Comparison of ENCODE assay signal across 25 cellular contexts in genomic region chr1:71464016-71464415, GRCh38.
A peak's percentile ranks its signal among the peaks of the same experiment; 100 is the strongest.
DNase-seq lines count a peak whose midpoint lies in the region; ATAC-seq, FAIRE-seq and TF ChIP-seq lines count a peak whose summit lies in the region.
"Had no signal": no experiment of that assay in that cellular context is flagged by ENCODE, and none has a peak within 500 bp of the region (broad histone marks: within the 10 kb centered on the region; RNA-seq: fewer than 3 reads in every experiment).

No MANE protein-coding gene starts in this region.

- H3K14ac ChIP-seq in H1 (ENCODE audit: insufficient read length) = no peak overlapping the region

- no peaks in the 10 kb centered on the region for H3K79me2 ChIP-seq in H1 (ENCODE audit: control insufficient read depth in 1 of 2, insufficient read depth in 2 of 2, low read length in 2 of 2)

- no peak overlapping the region for H2AFZ ChIP-seq in H1 (ENCODE audit: low read length)
- H2AFZ ChIP-seq: GM23338 had no signal

- DNase-seq in Right ventricle myocardium superior (no peak), heart left ventricle (no peak), M059J (ENCODE audit: low read depth) (peak; percentile 1), H1 (ENCODE audit: low read depth in 1 of 2, low spot score in 2 of 2) (no peak), psoas muscle (no peak)
- DNase-seq: activated CD4-positive, alpha-beta T cell treated with anti-CD3 and anti-CD28 coated beads, Interleukin-2, amount 50 U/mL, for 1 hour; activated CD8-positive, alpha-beta memory T cell treated with anti-CD3 and anti-CD28 coated beads, Interleukin-2, amount 50 U/mL, for 4 hours; CD4-positive, alpha-beta memory T cell; DMS153; effector CD8-positive, alpha-beta T cell; NCI-H2081 treated with DMSO at 0.1 percent for 48 hours; NCI-H446; stimulated activated CD4-positive, alpha-beta T cell treated with anti-CD3 and anti-CD28 coated beads, Interleukin-4, amount 100 ng/mL, for 24 hours; stimulated activated naive CD8-positive, alpha-beta T cell treated with anti-CD3 and anti-CD28 coated beads, Interleukin-15, Interleukin-2, amounts not matched to agents 100 U/mL and 50 U/mL, for 24 hours; tibial artery had no signal

- H3K56ac ChIP-seq in H1 (replicated peaks; ENCODE audit: insufficient read length, low read depth, low read length) = no peak overlapping the region

- H3K23me2 ChIP-seq in H1 (ENCODE audit: low read depth, low read length) = no peaks in the 10 kb centered on the region

- H4K91ac ChIP-seq in H1 (replicated peaks; ENCODE audit: insufficient read length, low read length) = no peak overlapping the region

- no peak overlapping the region for H3K23ac ChIP-seq in H1 (ENCODE audit: insufficient read length)

- no peaks in the 10 kb centered on the region for H3K27me3 ChIP-seq in heart left ventricle
- H3K27me3 ChIP-seq in H1 (replicated peaks in 1 of 4; ENCODE audit: control insufficient read depth in 3 of 4, extremely low read depth in 1 of 4, insufficient read depth in 3 of 4, low read length in 3 of 4) = peaks cover 0 to 2% (median under 1%) of the 10 kb centered on the region in 4 experiments; a peak in 2 of 7 replicates
- no peaks in the 10 kb centered on the region for H3K27me3 ChIP-seq in psoas muscle (ENCODE audit: insufficient read depth in 3 of 3, low read length in 2 of 3)
- H3K27me3 ChIP-seq: neutrophil, tibial artery had no signal

- 66 to 80% (median 75%) methylated on average over 1 of the region's 1 CpG for WGBS in heart left ventricle, 4 donors
- 92% methylated on average over 1 of the region's 1 CpG; no CpG with 5 or more reads in 1 of the 2 experiments for WGBS in H1 (ENCODE audit: extremely low coverage in 1 of 2, insufficient coverage in 1 of 2, insufficient read length in 1 of 2, insufficient replicate concordance in 2 of 2, low coverage in 1 of 2, low lambda C conversion rate in 2 of 2, missing lambda C conversion rate in 1 of 2), 2 experiments
- 92 to 95% (median 95%) methylated on average over 1 of the region's 1 CpG for WGBS in psoas muscle, 3 donors

- H2BK12ac ChIP-seq in H1 (ENCODE audit: low read depth, low read length) = 0 out of 2 replicates have a peak overlapping the region, but pooled peaks have one; percentile 28

- H3K4ac ChIP-seq in H1 (replicated peaks; ENCODE audit: insufficient read length, low read depth, low read length) = no peak overlapping the region

- CTCF ChIA-PET in H1 (lab: Charles Lee; ENCODE audit: partially characterized antibody) = interaction anchor here (0.9 kb wide), 1 partner anchor 43 kb away, joined by 3 read pairs; no protein-coding TSS in a partner anchor

- no peak overlapping the region for H3K18ac ChIP-seq in H1 (ENCODE audit: extremely low read depth, low read length)

- TF ChIP-seq EP300 in H1 (IDR thresholded peaks at IDR 0.05; ENCODE audit: borderline replicate concordance in 1 of 2, low read depth in 2 of 2, low read length in 2 of 2) = no peak

- H3K4me1 ChIP-seq in heart left ventricle = peaks cover 0 to 14% (median 2%) of the 10 kb centered on the region in 12 donors
- peaks cover 0 to 12% (median 6%) of the 10 kb centered on the region in 4 experiments; a peak in 4 of 7 replicates for H3K4me1 ChIP-seq in H1 (replicated peaks in 1 of 4; ENCODE audit: control insufficient read depth in 3 of 4, insufficient read depth in 4 of 4, low read length in 3 of 4)
- no peaks in the 10 kb centered on the region for H3K4me1 ChIP-seq in psoas muscle

- H4K20me1 ChIP-seq in H1 (replicated peaks in 1 of 2; ENCODE audit: control insufficient read depth in 1 of 2, insufficient read depth in 2 of 2, low read length in 2 of 2) = peaks cover 0 to 2% of the 10 kb centered on the region in 2 experiments

- H4K5ac ChIP-seq in H1 (ENCODE audit: insufficient read length, low read depth, low read length) = no peak overlapping the region

- no peak overlapping the region for H3K4me2 ChIP-seq in H1 (ENCODE audit: insufficient read depth in 1 of 2, low read depth in 2 of 2, low read length in 2 of 2)

- no peak overlapping the region for H2BK20ac ChIP-seq in H1 (ENCODE audit: low read length)

- H3K9me3 ChIP-seq in heart left ventricle (no peaks in the 10 kb centered on the region), H1 (ENCODE audit: insufficient read depth in 2 of 2, low read depth in 1 of 2, low read length in 1 of 2) (no peaks in the 10 kb centered on the region), psoas muscle (no peaks in the 10 kb centered on the region)
- H3K9me3 ChIP-seq: neutrophil, tibial artery had no signal

- ATAC-seq in Right ventricle myocardium superior (ENCODE audit: poor library complexity) (peak; percentile 14), heart left ventricle (no peak), GM19397 (IDR thresholded peaks at IDR 0.05; ENCODE audit: unreplicated experiment) (no peak), GM19452 (IDR thresholded peaks at IDR 0.05; ENCODE audit: unreplicated experiment) (no peak), psoas muscle (no peak), GM21723 (IDR thresholded peaks at IDR 0.05; ENCODE audit: unreplicated experiment) (no peak)
- ATAC-seq: GM23338; HepG2; stimulated activated naive CD8-positive, alpha-beta T cell treated with anti-CD3 and anti-CD28 coated beads, Interleukin-15, Interleukin-2, amounts not matched to agents 100 U/mL and 50 U/mL, for 24 hours had no signal

- H2AK5ac ChIP-seq in H1 (ENCODE audit: low read depth, low read length) = no peak overlapping the region

- TF ChIP-seq CTCF in heart left ventricle (IDR thresholded peaks at IDR 0.05) (no peak), H1 (IDR thresholded peaks at IDR 0.05; ENCODE audit: control extremely low read depth in 1 of 3, insufficient read depth in 1 of 3, low read depth in 1 of 3, low read length in 3 of 3) (no peak), psoas muscle (IDR thresholded peaks at IDR 0.05) (no peak)

- FAIRE-seq in H1 (lab: Jason Lieb, UNC) = no peak
- FAIRE-seq: A204.1, GM12891, HepG2, RCC 7860 had no signal

- no peaks in the 10 kb centered on the region for H3K79me1 ChIP-seq in H1 (ENCODE audit: low read depth, low read length)

- H3K36me3 ChIP-seq in heart left ventricle = no peaks in the 10 kb centered on the region
- H3K36me3 ChIP-seq in H1 (ENCODE audit: control insufficient read depth in 2 of 4, insufficient read depth in 4 of 4, low read length in 3 of 4) = no peaks in the 10 kb centered on the region
- no peaks in the 10 kb centered on the region for H3K36me3 ChIP-seq in psoas muscle (ENCODE audit: insufficient read depth in 1 of 2, low read depth in 1 of 2)
- H3K36me3 ChIP-seq: neutrophil, tibial artery had no signal

- H3K9ac ChIP-seq in H1 (replicated peaks in 1 of 4; ENCODE audit: extremely low read depth in 1 of 4, low read depth in 3 of 4, low read length in 3 of 4) = no peak overlapping the region

- no peak overlapping the region for H2BK120ac ChIP-seq in H1 (replicated peaks; ENCODE audit: low read depth, low read length)

- no peak for TF ChIP-seq RAD21 in H1 (IDR thresholded peaks at IDR 0.05 in 1 of 2, conservative IDR thresholded peaks at IDR 0.05 in 1 of 2; ENCODE audit: low read depth in 2 of 2, low read length in 2 of 2)

- H2BK15ac ChIP-seq in H1 (ENCODE audit: low read length) = no peak overlapping the region

- TF ChIP-seq POLR2A in heart left ventricle (IDR thresholded peaks at IDR 0.05) = no peak
- no peak for TF ChIP-seq POLR2A in H1 (IDR thresholded peaks at IDR 0.05; ENCODE audit: control extremely low read depth in 1 of 2, low read depth in 2 of 2, low read length in 2 of 2)

- no peak overlapping the region for H3K27ac ChIP-seq in heart left ventricle
- H3K27ac ChIP-seq in H1 (ENCODE audit: low read depth, low read length) = no peak overlapping the region
- no peak overlapping the region for H3K27ac ChIP-seq in psoas muscle
- H3K27ac ChIP-seq: neutrophil, tibial artery had no signal

- H4K8ac ChIP-seq in H1 (ENCODE audit: extremely low read depth, insufficient read depth, low read length) = no peak overlapping the region

- no peak overlapping the region for H3K4me3 ChIP-seq in heart left ventricle
- H3K4me3 ChIP-seq in H1 (ENCODE audit: extremely low read depth in 1 of 4, insufficient read depth in 2 of 4, low read depth in 3 of 4, low read length in 4 of 4) = no peak overlapping the region
- no peak overlapping the region for H3K4me3 ChIP-seq in psoas muscle
- H3K4me3 ChIP-seq: GM23338, smooth muscle cell, tibial artery had no signal

- intact Hi-C loops in Right ventricle myocardium superior (cut with DNase I) (no loop called here), heart left ventricle (cut with DNase I) (no loop called here), psoas muscle (cut with DNase I) (no loop called here)

- POLR2A ChIA-PET in H1 (lab: Charles Lee; ENCODE audit: partially characterized antibody) = no interaction called here

- no peak overlapping the region for H2BK5ac ChIP-seq in H1 (ENCODE audit: low read depth, low read length)

TF ChIP-seq in H1, 55 proteins besides CTCF, POLR2A, EP300 and RAD21 (continues in another document):
- TF ChIP-seq RFX5 (IDR thresholded peaks at IDR 0.05; ENCODE audit: borderline replicate concordance, low read depth, low read length) (no peak), BACH1 (IDR thresholded peaks at IDR 0.05; ENCODE audit: low read length) (no peak), SAP30 (IDR thresholded peaks at IDR 0.05; ENCODE audit: insufficient read depth, insufficient replicate concordance, low read length) (no peak)
